ENCODE assay signal across 1 cellular context in the genomic region with DNA sequence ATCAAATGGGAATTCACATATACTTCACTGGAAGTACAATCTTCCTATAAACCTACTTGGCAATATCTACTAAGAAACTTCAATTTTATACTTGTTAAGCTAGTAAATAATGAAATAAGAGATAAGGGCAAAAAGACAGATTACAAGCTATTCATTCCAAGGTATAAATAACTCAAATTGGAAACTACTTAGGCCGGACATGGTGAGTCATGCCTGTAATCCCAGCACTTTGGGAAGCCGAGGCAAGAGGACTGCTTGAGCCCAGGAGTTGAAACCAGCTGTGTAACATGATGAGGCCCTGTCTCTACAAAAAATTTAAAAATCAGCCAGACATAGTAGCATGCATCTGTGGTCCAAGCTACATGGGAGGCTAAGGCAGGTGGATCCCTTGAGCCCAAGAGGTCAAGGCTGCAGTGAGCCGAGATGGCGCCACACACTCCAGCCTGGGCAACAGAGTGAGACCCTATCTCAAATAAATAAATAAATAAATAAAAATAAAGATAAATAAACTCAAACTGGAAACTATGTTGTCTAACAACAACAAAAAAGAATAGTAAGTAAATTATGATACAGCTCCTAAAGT.
TF ChIP-seq lines count a peak whose summit lies in the region.

No MANE protein-coding gene starts in this region.

TF ChIP-seq in HepG2, 621 proteins besides CTCF, POLR2A, EP300 and RAD21 (continued from another document):
- TF ChIP-seq, protein P1, sequence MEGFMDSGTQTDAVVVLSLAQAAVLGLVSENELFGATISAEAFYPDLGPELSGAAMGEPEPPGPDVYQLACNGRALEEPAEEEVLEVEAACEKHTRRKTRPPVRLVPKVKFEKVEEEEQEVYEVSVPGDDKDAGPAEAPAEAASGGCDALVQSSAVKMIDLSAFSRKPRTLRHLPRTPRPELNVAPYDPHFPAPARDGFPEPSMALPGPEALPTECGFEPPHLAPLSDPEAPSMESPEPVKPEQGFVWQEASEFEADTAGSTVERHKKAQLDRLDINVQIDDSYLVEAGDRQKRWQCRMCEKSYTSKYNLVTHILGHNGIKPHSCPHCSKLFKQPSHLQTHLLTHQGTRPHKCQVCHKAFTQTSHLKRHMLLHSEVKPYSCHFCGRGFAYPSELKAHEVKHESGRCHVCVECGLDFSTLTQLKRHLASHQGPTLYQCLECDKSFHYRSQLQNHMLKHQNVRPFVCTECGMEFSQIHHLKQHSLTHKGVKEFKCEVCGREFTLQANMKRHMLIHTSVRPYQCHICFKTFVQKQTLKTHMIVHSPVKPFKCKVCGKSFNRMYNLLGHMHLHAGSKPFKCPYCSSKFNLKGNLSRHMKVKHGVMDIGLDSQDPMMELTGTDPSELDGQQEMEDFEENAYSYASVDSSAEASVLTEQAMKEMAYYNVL (CRISPR knock-in tag; IDR thresholded peaks at IDR 0.05; ENCODE audit: borderline replicate concordance), result no peak
- TF ChIP-seq HNRNPLL (IDR thresholded peaks at IDR 0.05; ENCODE audit: low read depth, low read length, poor library complexity, severe bottlenecking), result no peak
